ENCODE assay signal across 12 cellular contexts in genomic region chr18:11751305-11752115, GRCh38.
DNase-seq lines count a peak whose midpoint lies in the region; ATAC-seq and TF ChIP-seq lines count a peak whose summit lies in the region.
"Had no signal": no experiment of that assay in that cellular context is flagged by ENCODE, and none has a peak within 500 bp of the region (broad histone marks: within the 10 kb centered on the region; RNA-seq: fewer than 3 reads in every experiment).

No MANE protein-coding gene starts in this region.

- H3K36me3 ChIP-seq in esophagus squamous epithelium = no peaks in the 10 kb centered on the region

- WGBS in esophagus squamous epithelium, 2 donors = 20 to 80% methylated on average over 1 of the region's 84 CpGs

- no peak for TF ChIP-seq POLR2A in esophagus squamous epithelium (IDR thresholded peaks at IDR 0.05)

- H3K27me3 ChIP-seq in esophagus squamous epithelium = peaks cover 0 to 37% (median 0%) of the 10 kb centered on the region in 4 donors

- H3K27me3 Mint-ChIP-seq in activated CD4-positive, alpha-beta T cell treated with anti-CD3 and anti-CD28 coated beads, Interleukin-2, amount 10 ng/mL, durations not matched to agents 24 days and 14 days = peaks cover 54% of the 10 kb centered on the region
- H3K27me3 Mint-ChIP-seq in natural killer cell (ENCODE audit: low read depth in 2 of 2) (peaks cover 29 to 36% of the 10 kb centered on the region in 2 donors), type B pancreatic cell (peaks cover 45% of the 10 kb centered on the region)

- CTCF ChIA-PET in RWPE1 (lab: Yijun Ruan, JAX) = no interaction called here

- no peak for DNase-seq in activated CD4-positive, alpha-beta T cell treated with anti-CD3 and anti-CD28 coated beads, Interleukin-2, amount 10 ng/mL, durations not matched to agents 24 days and 14 days
- no peak for DNase-seq in activated CD4-positive, alpha-beta T cell treated with anti-CD3 and anti-CD28 coated beads, Interleukin-2, amount 50 U/mL, for 1 hour
- DNase-seq in esophagus squamous epithelium (lab: John Stamatoyannopoulos, UW) = no peak
- DNase-seq in natural killer cell = no peak
- DNase-seq in type B pancreatic cell (ENCODE audit: extremely low spot score, unreplicated experiment) = no peak
- no peak for DNase-seq in DMS53 (lab: John Stamatoyannopoulos, UW)
- DNase-seq in RWPE1 (ENCODE audit: low spot score) = no peak
- no peak for DNase-seq in NCI-H774 (lab: John Stamatoyannopoulos, UW)
- DNase-seq: activated CD4-positive, alpha-beta T cell treated with anti-CD3 and anti-CD28 coated beads, Interleukin-2, amount 50 U/mL, for 4 hours; left colon had no signal

- peak overlapping the region; percentile 28 for H3K4me3 Mint-ChIP-seq in activated CD4-positive, alpha-beta T cell treated with anti-CD3 and anti-CD28 coated beads, Interleukin-2, amount 10 ng/mL, durations not matched to agents 24 days and 14 days
- H3K4me3 Mint-ChIP-seq in natural killer cell (peak overlapping the region; percentile 89), type B pancreatic cell (peak overlapping the region; percentile 87)

- H3K27ac ChIP-seq in esophagus squamous epithelium = no peak overlapping the region
- H3K27ac ChIP-seq in RWPE1 = no peak overlapping the region

- POLR2A ChIA-PET in RWPE1 (lab: Yijun Ruan, JAX; ENCODE audit: low non-redundant PET) = no interaction called here

- no peak for TF ChIP-seq CTCF in esophagus squamous epithelium (IDR thresholded peaks at IDR 0.05)
- TF ChIP-seq CTCF in natural killer cell (IDR thresholded peaks at IDR 0.05) = no peak
- TF ChIP-seq CTCF in type B pancreatic cell (conservative IDR thresholded peaks at IDR 0.05) = no peak
- no peak for TF ChIP-seq CTCF in RWPE1 (conservative IDR thresholded peaks at IDR 0.05; ENCODE audit: low read depth)

- ATAC-seq in natural killer cell = peak in 2 of 3 donors; percentile 52 to 58
- ATAC-seq: HCT116, left colon had no signal

- no peaks in the 10 kb centered on the region for H3K9me3 ChIP-seq in esophagus squamous epithelium

- peaks cover 8 to 21% (median 13%) of the 10 kb centered on the region in 3 donors for H3K4me1 ChIP-seq in esophagus squamous epithelium

- intact Hi-C loops in activated CD4-positive, alpha-beta T cell treated with anti-CD3 and anti-CD28 coated beads, Interleukin-2, amount 10 ng/mL, durations not matched to agents 24 days and 14 days (cut with micrococcal nuclease) = no loop called here
- intact Hi-C loops in esophagus squamous epithelium (cut with DNase I) (no loop called here), natural killer cell (cut with micrococcal nuclease) (loop anchor here (5.0 kb wide), 1 partner anchor 101 kb away; the partner anchor contains the start of gene CHMP1B)

- no peaks in the 10 kb centered on the region for H3K9me3 Mint-ChIP-seq in activated CD4-positive, alpha-beta T cell treated with anti-CD3 and anti-CD28 coated beads, Interleukin-2, amount 10 ng/mL, durations not matched to agents 24 days and 14 days
- H3K9me3 Mint-ChIP-seq in natural killer cell (no peaks in the 10 kb centered on the region), type B pancreatic cell (no peaks in the 10 kb centered on the region)

- no peaks in the 10 kb centered on the region for H3K36me3 Mint-ChIP-seq in activated CD4-positive, alpha-beta T cell treated with anti-CD3 and anti-CD28 coated beads, Interleukin-2, amount 10 ng/mL, durations not matched to agents 24 days and 14 days (ENCODE audit: low read depth)
- H3K36me3 Mint-ChIP-seq in natural killer cell (no peaks in the 10 kb centered on the region), type B pancreatic cell (no peaks in the 10 kb centered on the region)
- H3K36me3 Mint-ChIP-seq: IgD-negative memory B cell had no signal

- no peak overlapping the region for H3K27ac Mint-ChIP-seq in activated CD4-positive, alpha-beta T cell treated with anti-CD3 and anti-CD28 coated beads, Interleukin-2, amount 10 ng/mL, durations not matched to agents 24 days and 14 days
- H3K27ac Mint-ChIP-seq in natural killer cell = peak overlapping the region; percentile 80 to 88
- no peak overlapping the region for H3K27ac Mint-ChIP-seq in type B pancreatic cell
- H3K27ac Mint-ChIP-seq: IgD-negative memory B cell had no signal

- peak overlapping the region; percentile 28 to 59 (median 40) for H3K4me3 ChIP-seq in esophagus squamous epithelium

- peaks cover 10% of the 10 kb centered on the region for H3K4me1 Mint-ChIP-seq in activated CD4-positive, alpha-beta T cell treated with anti-CD3 and anti-CD28 coated beads, Interleukin-2, amount 10 ng/mL, durations not matched to agents 24 days and 14 days
- H3K4me1 Mint-ChIP-seq in natural killer cell (peaks cover 5 to 13% of the 10 kb centered on the region in 2 donors), type B pancreatic cell (ENCODE audit: unreplicated experiment) (peaks cover 5% of the 10 kb centered on the region)

Comparison
In these comparisons a context has a peak if more than half of its experiments do, and no peak if none do; other contexts are left out.
1. H3K27ac Mint-ChIP-seq: peak in natural killer cell (2 of 2); none in activated CD4-positive, alpha-beta T cell treated with anti-CD3 and anti-CD28 coated beads, Interleukin-2, amount 10 ng/mL, durations not matched to agents 24 days and 14 days (single experiment) and type B pancreatic cell (single experiment).
2. H3K4me3 Mint-ChIP-seq: peak in every context shown above with its lines; median percentile 89 in natural killer cell; 87 in type B pancreatic cell; 28 in activated CD4-positive, alpha-beta T cell treated with anti-CD3 and anti-CD28 coated beads, Interleukin-2, amount 10 ng/mL, durations not matched to agents 24 days and 14 days.